Comparison of ENCODE assay signal across 22 cellular contexts in the genomic region with DNA sequence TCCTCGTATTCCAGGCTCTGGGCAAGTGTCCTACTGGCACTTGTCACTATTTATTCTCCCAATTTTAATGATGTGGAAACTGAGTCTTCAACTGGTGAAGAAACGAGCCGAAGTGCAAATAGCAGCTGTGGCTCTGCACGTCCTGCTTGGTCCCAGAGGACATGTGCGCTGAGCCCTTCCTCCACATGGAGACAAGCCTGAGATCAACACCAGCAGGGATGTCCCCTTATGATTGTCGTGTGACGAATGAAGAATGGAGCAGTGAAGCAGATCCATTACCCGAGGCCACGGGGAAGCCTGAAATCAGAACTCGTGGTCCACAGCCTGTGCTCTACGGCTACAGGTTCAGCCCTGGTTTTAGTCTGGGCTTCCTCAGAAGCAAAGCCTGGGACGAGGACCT.
A peak's percentile ranks its signal among the peaks of the same experiment; 100 is the strongest.
DNase-seq lines count a peak whose midpoint lies in the region; ATAC-seq and TF ChIP-seq lines count a peak whose summit lies in the region.
"Had no signal": no experiment of that assay in that cellular context is flagged by ENCODE, and none has a peak within 500 bp of the region (broad histone marks: within the 10 kb centered on the region; RNA-seq: fewer than 3 reads in every experiment).

No MANE protein-coding gene starts in this region.

- H3K9me3 Mint-ChIP-seq in glutamatergic neuron (ENCODE audit: unreplicated experiment) (peaks cover 7% of the 10 kb centered on the region), neural progenitor cell (peaks cover 3% of the 10 kb centered on the region)
- H3K9me3 Mint-ChIP-seq: CD8-positive, alpha-beta memory T cell had no signal

- H3K9ac ChIP-seq in neural progenitor cell (no peak overlapping the region), skeletal muscle tissue (ENCODE audit: low read depth in 1 of 3, low read length in 3 of 3) (no peak overlapping the region), smooth muscle cell (ENCODE audit: low read depth) (no peak overlapping the region)
- H3K9ac ChIP-seq: GM23248 had no signal

- H3K36me3 Mint-ChIP-seq in glutamatergic neuron (ENCODE audit: unreplicated experiment) = peaks cover 11% of the 10 kb centered on the region
- H3K36me3 Mint-ChIP-seq in neural progenitor cell = no peaks in the 10 kb centered on the region
- H3K36me3 Mint-ChIP-seq: CD4-positive, CD25-positive, alpha-beta regulatory T cell; CD8-positive, alpha-beta memory T cell had no signal

- no peak overlapping the region for H3K27ac ChIP-seq in right atrium auricular region
- H3K27ac ChIP-seq in neural progenitor cell = no peak overlapping the region
- H3K27ac ChIP-seq in skeletal muscle tissue (ENCODE audit: low read depth, low read length) = peak overlapping the region; percentile 45
- H3K27ac ChIP-seq in smooth muscle cell (ENCODE audit: low read depth) = no peak overlapping the region
- no peak overlapping the region for H3K27ac ChIP-seq in tibial nerve
- H3K27ac ChIP-seq: GM23248, HL-60 had no signal

- H3K4me2 ChIP-seq in neural progenitor cell (no peak overlapping the region), smooth muscle cell (no peak overlapping the region)

- H3K4me3 ChIP-seq in right atrium auricular region = no peak overlapping the region
- H3K4me3 ChIP-seq in neural progenitor cell = no peak overlapping the region
- H3K4me3 ChIP-seq in skeletal muscle tissue (ENCODE audit: low read length in 3 of 3) = no peak overlapping the region
- no peak overlapping the region for H3K4me3 ChIP-seq in smooth muscle cell
- H3K4me3 ChIP-seq in tibial nerve = no peak overlapping the region
- H3K4me3 ChIP-seq: GM12878, GM23248, HAP-1 had no signal

- TF ChIP-seq EP300 in tibial nerve (IDR thresholded peaks at IDR 0.05) = no peak

- intact Hi-C loops in Right ventricle myocardium superior (cut with DNase I) = no loop called here

- H3K27me3 ChIP-seq in right atrium auricular region (no peaks in the 10 kb centered on the region), neural progenitor cell (no peaks in the 10 kb centered on the region), skeletal muscle tissue (ENCODE audit: control insufficient read depth in 3 of 3, insufficient read depth in 3 of 3, low read length in 3 of 3) (peaks cover 7 to 25% (median 13%) of the 10 kb centered on the region in 3 donors), smooth muscle cell (ENCODE audit: low read depth) (no peaks in the 10 kb centered on the region), tibial nerve (no peaks in the 10 kb centered on the region)

- 97% methylated on average over 12 of the region's 12 CpGs for WGBS in smooth muscle cell (ENCODE audit: low lambda C conversion rate)
- WGBS in tibial nerve, 2 donors = 83 to 88% methylated on average over 12 of the region's 12 CpGs

- H3K27me3 Mint-ChIP-seq in glutamatergic neuron (ENCODE audit: unreplicated experiment) = peaks cover 11% of the 10 kb centered on the region
- peaks cover 11% of the 10 kb centered on the region for H3K27me3 Mint-ChIP-seq in neural progenitor cell (ENCODE audit: insufficient read depth, low read depth)

- H4K20me1 ChIP-seq in neural progenitor cell (ENCODE audit: low read depth) (no peaks in the 10 kb centered on the region), smooth muscle cell (ENCODE audit: low read depth) (no peaks in the 10 kb centered on the region)

- H3K79me2 ChIP-seq in neural progenitor cell (ENCODE audit: low read depth) = no peaks in the 10 kb centered on the region
- H3K79me2 ChIP-seq in smooth muscle cell (ENCODE audit: low read depth) = no peaks in the 10 kb centered on the region

- no peak overlapping the region for H3K27ac Mint-ChIP-seq in glutamatergic neuron (ENCODE audit: unreplicated experiment)
- H3K27ac Mint-ChIP-seq in neural progenitor cell = peak overlapping the region; percentile 91
- H3K27ac Mint-ChIP-seq: CD4-positive, CD25-positive, alpha-beta regulatory T cell; CD8-positive, alpha-beta memory T cell had no signal

- no peak for TF ChIP-seq CTCF in right atrium auricular region (IDR thresholded peaks at IDR 0.05)
- no peak for TF ChIP-seq CTCF in glutamatergic neuron (IDR thresholded peaks at IDR 0.05; ENCODE audit: partially characterized antibody, unreplicated experiment)
- no peak for TF ChIP-seq CTCF in neural progenitor cell (IDR thresholded peaks at IDR 0.05)
- TF ChIP-seq CTCF in smooth muscle cell (IDR thresholded peaks at IDR 0.05; ENCODE audit: borderline replicate concordance, insufficient read depth, poor library complexity, severe bottlenecking) = no peak
- TF ChIP-seq CTCF in tibial nerve (IDR thresholded peaks at IDR 0.05) = no peak

- H3F3A ChIP-seq in neural progenitor cell (ENCODE audit: low read depth) (no peaks in the 10 kb centered on the region), smooth muscle cell (ENCODE audit: low read depth) (peaks cover 8% of the 10 kb centered on the region)

- TF ChIP-seq POLR2A in tibial nerve (IDR thresholded peaks at IDR 0.05) = no peak

- H3K36me3 ChIP-seq in right atrium auricular region = no peaks in the 10 kb centered on the region
- H3K36me3 ChIP-seq in neural progenitor cell = no peaks in the 10 kb centered on the region
- H3K36me3 ChIP-seq in skeletal muscle tissue (ENCODE audit: control insufficient read depth in 3 of 3, insufficient read depth in 3 of 3, low read length in 3 of 3) = no peaks in the 10 kb centered on the region
- no peaks in the 10 kb centered on the region for H3K36me3 ChIP-seq in smooth muscle cell (ENCODE audit: low read depth)
- no peaks in the 10 kb centered on the region for H3K36me3 ChIP-seq in tibial nerve
- H3K36me3 ChIP-seq: HAP-1 had no signal

- H3K4me1 ChIP-seq in right atrium auricular region = peaks cover 0 to 5% of the 10 kb centered on the region in 2 donors
- peaks cover 16% of the 10 kb centered on the region for H3K4me1 ChIP-seq in neural progenitor cell
- no peaks in the 10 kb centered on the region for H3K4me1 ChIP-seq in skeletal muscle tissue (ENCODE audit: control insufficient read depth in 3 of 3, insufficient read depth in 3 of 3, low read length in 3 of 3)
- H3K4me1 ChIP-seq in smooth muscle cell (ENCODE audit: low read depth) = peaks cover 12% of the 10 kb centered on the region
- H3K4me1 ChIP-seq in tibial nerve = peaks cover 0 to 9% (median 0%) of the 10 kb centered on the region in 4 donors
- H3K4me1 ChIP-seq: HAP-1 had no signal

- H3K4me1 Mint-ChIP-seq in glutamatergic neuron (ENCODE audit: low read depth, unreplicated experiment) = peaks cover 16% of the 10 kb centered on the region
- peaks cover 36% of the 10 kb centered on the region for H3K4me1 Mint-ChIP-seq in neural progenitor cell
- H3K4me1 Mint-ChIP-seq: CD4-positive, CD25-positive, alpha-beta regulatory T cell; CD8-positive, alpha-beta memory T cell had no signal

- H3K4me3 Mint-ChIP-seq in glutamatergic neuron (ENCODE audit: unreplicated experiment) (peak overlapping the region; percentile 49), neural progenitor cell (no peak overlapping the region)
- H3K4me3 Mint-ChIP-seq: CD4-positive, CD25-positive, alpha-beta regulatory T cell; CD8-positive, alpha-beta memory T cell had no signal

- H3K9me3 ChIP-seq in right atrium auricular region (no peaks in the 10 kb centered on the region), neural progenitor cell (ENCODE audit: low read depth) (no peaks in the 10 kb centered on the region), skeletal muscle tissue (ENCODE audit: control insufficient read depth in 3 of 3, low read length in 3 of 3) (no peaks in the 10 kb centered on the region), smooth muscle cell (replicated peaks; ENCODE audit: low read depth) (no peaks in the 10 kb centered on the region), tibial nerve (no peaks in the 10 kb centered on the region)

- DNase-seq in Right ventricle myocardium superior = no peak
- DNase-seq in right atrium auricular region (ENCODE audit: low spot score) = no peak
- no peak for DNase-seq in glutamatergic neuron
- DNase-seq in neural progenitor cell (ENCODE audit: low spot score) = no peak
- DNase-seq in effector CD8-positive, alpha-beta T cell (lab: John Stamatoyannopoulos, UW) = no peak
- DNase-seq in smooth muscle cell (lab: John Stamatoyannopoulos, UW; ENCODE audit: unreplicated experiment) = no peak
- no peak for DNase-seq in tibial nerve (ENCODE audit: low spot score in 2 of 2)
- DNase-seq: 8988T; C1 segment of cervical spinal cord; CD4-positive, CD25-positive, alpha-beta regulatory T cell; CD8-positive, alpha-beta memory T cell; COR-L47; DMS 273 treated with DMSO at 0.1 percent for 48 hours; DMS53; DND-41; EL; GM23248; IMR-90 had no signal

- ATAC-seq in Right ventricle myocardium superior (ENCODE audit: poor library complexity) = peak; percentile 49
- ATAC-seq: GM12878 had no signal

- H2AFZ ChIP-seq in neural progenitor cell (replicated peaks) = no peak overlapping the region
- H2AFZ ChIP-seq in smooth muscle cell (ENCODE audit: low read depth) = no peak overlapping the region
- H2AFZ ChIP-seq: GM23248 had no signal
